In the genomic region with DNA sequence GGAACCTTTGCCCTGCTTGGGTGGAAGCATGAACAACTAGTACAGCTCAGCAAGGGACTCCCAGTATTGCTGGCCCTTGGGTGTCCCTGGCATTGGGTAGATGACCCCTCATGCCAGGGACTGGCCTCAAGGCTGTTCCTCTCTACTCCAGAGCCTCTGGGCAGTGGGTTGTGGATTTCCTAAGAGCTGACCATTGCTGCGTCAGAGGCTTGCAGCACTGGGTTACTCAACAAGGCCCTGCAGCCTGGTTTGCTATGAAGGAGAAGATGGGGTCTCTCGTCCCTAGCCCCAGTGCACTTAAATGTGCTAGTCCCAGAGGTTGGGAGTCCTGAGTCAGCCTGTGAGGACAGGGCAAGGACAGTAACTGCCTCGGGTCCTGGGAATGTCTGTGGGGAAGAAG, we compare ENCODE assay signal across 1 cellular context.
TF ChIP-seq lines count a peak whose summit lies in the region.

No MANE protein-coding gene starts in this region.

TF ChIP-seq in SK-N-SH, 30 proteins besides CTCF, POLR2A, EP300 and RAD21:
- TF ChIP-seq, protein P1, sequence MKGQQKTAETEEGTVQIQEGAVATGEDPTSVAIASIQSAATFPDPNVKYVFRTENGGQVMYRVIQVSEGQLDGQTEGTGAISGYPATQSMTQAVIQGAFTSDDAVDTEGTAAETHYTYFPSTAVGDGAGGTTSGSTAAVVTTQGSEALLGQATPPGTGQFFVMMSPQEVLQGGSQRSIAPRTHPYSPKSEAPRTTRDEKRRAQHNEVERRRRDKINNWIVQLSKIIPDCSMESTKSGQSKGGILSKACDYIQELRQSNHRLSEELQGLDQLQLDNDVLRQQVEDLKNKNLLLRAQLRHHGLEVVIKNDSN (IDR thresholded peaks at IDR 0.05; ENCODE audit: borderline replicate concordance, low read depth), result no peak
- TF ChIP-seq FOSL2 (IDR thresholded peaks at IDR 0.05; ENCODE audit: borderline replicate concordance, low read depth), result no peak
- TF ChIP-seq, protein P2, sequence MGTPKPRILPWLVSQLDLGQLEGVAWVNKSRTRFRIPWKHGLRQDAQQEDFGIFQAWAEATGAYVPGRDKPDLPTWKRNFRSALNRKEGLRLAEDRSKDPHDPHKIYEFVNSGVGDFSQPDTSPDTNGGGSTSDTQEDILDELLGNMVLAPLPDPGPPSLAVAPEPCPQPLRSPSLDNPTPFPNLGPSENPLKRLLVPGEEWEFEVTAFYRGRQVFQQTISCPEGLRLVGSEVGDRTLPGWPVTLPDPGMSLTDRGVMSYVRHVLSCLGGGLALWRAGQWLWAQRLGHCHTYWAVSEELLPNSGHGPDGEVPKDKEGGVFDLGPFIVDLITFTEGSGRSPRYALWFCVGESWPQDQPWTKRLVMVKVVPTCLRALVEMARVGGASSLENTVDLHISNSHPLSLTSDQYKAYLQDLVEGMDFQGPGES (IDR thresholded peaks at IDR 0.05; ENCODE audit: low read depth, low read length), result no peak
- no peak for TF ChIP-seq EZH2phosphoT487 (IDR thresholded peaks at IDR 0.05; ENCODE audit: borderline replicate concordance, low read depth)
- TF ChIP-seq, protein P3, sequence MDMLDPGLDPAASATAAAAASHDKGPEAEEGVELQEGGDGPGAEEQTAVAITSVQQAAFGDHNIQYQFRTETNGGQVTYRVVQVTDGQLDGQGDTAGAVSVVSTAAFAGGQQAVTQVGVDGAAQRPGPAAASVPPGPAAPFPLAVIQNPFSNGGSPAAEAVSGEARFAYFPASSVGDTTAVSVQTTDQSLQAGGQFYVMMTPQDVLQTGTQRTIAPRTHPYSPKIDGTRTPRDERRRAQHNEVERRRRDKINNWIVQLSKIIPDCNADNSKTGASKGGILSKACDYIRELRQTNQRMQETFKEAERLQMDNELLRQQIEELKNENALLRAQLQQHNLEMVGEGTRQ (IDR thresholded peaks at IDR 0.05; ENCODE audit: borderline replicate concordance, low read depth, low read length), result no peak
- TF ChIP-seq SIN3A (IDR thresholded peaks at IDR 0.05; ENCODE audit: borderline replicate concordance, low read depth, low read length), result no peak
- TF ChIP-seq TCF12 (IDR thresholded peaks at IDR 0.05), result no peak
